In the genomic region with DNA sequence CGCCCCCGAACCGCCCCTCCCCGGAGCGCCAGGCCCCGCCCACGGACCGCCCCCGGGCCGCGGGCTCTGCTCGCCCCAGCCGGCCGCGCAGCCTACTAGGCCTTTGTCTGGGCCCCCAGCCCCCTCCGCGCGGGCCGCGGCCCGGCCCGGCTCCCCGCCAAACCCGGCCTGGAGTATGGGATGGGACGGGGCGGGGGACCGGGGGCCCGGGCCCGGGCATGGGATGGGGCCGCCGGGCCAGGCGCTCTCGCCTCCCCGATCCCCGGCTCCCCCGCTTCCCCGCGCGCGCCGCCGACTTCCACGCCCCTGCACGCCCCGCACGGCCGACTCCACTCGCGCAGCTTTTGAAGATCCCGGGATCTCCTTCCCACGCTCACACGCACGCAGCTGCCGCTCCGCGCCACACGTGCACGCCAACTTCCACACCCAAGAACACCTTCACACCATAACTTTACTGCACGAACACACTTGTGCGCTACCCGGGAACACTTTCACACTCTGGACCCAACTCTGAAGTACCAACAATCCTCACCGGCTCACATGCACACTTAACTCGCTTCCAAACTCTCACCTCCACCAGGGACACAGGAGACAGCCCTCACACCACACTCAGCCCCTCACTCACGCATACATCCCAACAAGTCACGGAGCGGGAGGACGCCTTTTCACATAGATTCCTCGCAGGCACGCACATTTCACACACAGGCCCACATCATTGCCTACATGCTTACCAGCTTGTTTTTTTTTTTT, we compare ENCODE assay signal across 8 cellular contexts.
A peak's percentile ranks its signal among the peaks of the same experiment; 100 is the strongest.
DNase-seq lines count a peak whose midpoint lies in the region; ATAC-seq lines count a peak whose summit lies in the region.

No MANE protein-coding gene starts in this region.

- no peaks in the 10 kb centered on the region for H3K9me3 ChIP-seq in endocrine pancreas (ENCODE audit: control insufficient read depth, low read length)

- peak; percentile 94 for DNase-seq in DMS 273 (lab: John Stamatoyannopoulos, UW; ENCODE audit: unreplicated experiment)
- peak; percentile 91 for DNase-seq in NCI-H82 (lab: John Stamatoyannopoulos, UW)
- peak; percentile 66 for DNase-seq in activated CD8-positive, alpha-beta memory T cell treated with anti-CD3 and anti-CD28 coated beads, Interleukin-2, amount 50 U/mL, for 4 hours
- peak; percentile 61 to 68 for DNase-seq in memory B cell (ENCODE audit: low spot score in 2 of 2)
- peak; percentile 31 to 61 (median 45) for DNase-seq in stimulated activated CD4-positive, alpha-beta T cell treated with anti-CD3 and anti-CD28 coated beads, TNF-alpha, amount 100 ng/mL, for 1 hour (ENCODE audit: low read depth in 3 of 3, low spot score in 1 of 3)

- H3K36me3 ChIP-seq in endocrine pancreas (ENCODE audit: control insufficient read depth, insufficient read depth, low read length) = no peaks in the 10 kb centered on the region

- peaks cover 12% of the 10 kb centered on the region for H3K4me1 Mint-ChIP-seq in memory B cell

- H3K27me3 ChIP-seq in endocrine pancreas (ENCODE audit: control insufficient read depth, insufficient read depth, low read length) = no peaks in the 10 kb centered on the region

- peak overlapping the region; percentile 5 for H3K27ac Mint-ChIP-seq in memory B cell

- H3K4me3 ChIP-seq in endocrine pancreas (ENCODE audit: control insufficient read depth, insufficient read depth, low read length) = no peak overlapping the region

- H3K4me1 ChIP-seq in endocrine pancreas (ENCODE audit: control insufficient read depth, insufficient read depth, low read length) = no peaks in the 10 kb centered on the region

- no peaks in the 10 kb centered on the region for H3K9me3 Mint-ChIP-seq in memory B cell

- H3K9ac ChIP-seq in endocrine pancreas (ENCODE audit: control insufficient read depth, insufficient read depth, low read length) = peak overlapping the region; percentile 67

- H3K4me3 Mint-ChIP-seq in memory B cell = peak overlapping the region; percentile 88

- ATAC-seq in HG02759 (IDR thresholded peaks at IDR 0.05; ENCODE audit: unreplicated experiment) = peak; percentile 84
- ATAC-seq in memory B cell (ENCODE audit: low read depth) = peak; percentile 91
- ATAC-seq in HG03095 (IDR thresholded peaks at IDR 0.05; ENCODE audit: unreplicated experiment) = no peak

- H3K36me3 Mint-ChIP-seq in memory B cell = no peaks in the 10 kb centered on the region

- peaks cover 13% of the 10 kb centered on the region for H3K27me3 Mint-ChIP-seq in memory B cell
